9 cellular contexts compared by ENCODE assay signal in genomic region chr6:6694825-6695710, GRCh38.
A peak's percentile ranks its signal among the peaks of the same experiment; 100 is the strongest.
DNase-seq lines count a peak whose midpoint lies in the region; ATAC-seq and TF ChIP-seq lines count a peak whose summit lies in the region.
"Had no signal": no experiment of that assay in that cellular context is flagged by ENCODE, and none has a peak within 500 bp of the region (broad histone marks: within the 10 kb centered on the region; RNA-seq: fewer than 3 reads in every experiment).

No MANE protein-coding gene starts in this region.

- H3K4me1 Mint-ChIP-seq in CD14-positive monocyte (peaks cover 63% of the 10 kb centered on the region), nephron (peaks cover 49% of the 10 kb centered on the region)

- H3K36me3 Mint-ChIP-seq in CD14-positive monocyte = peaks cover under 1 to 9% of the 10 kb centered on the region in 2 donors
- peaks cover 3% of the 10 kb centered on the region for H3K36me3 Mint-ChIP-seq in nephron (ENCODE audit: low read depth)

- H3K4me3 Mint-ChIP-seq in CD14-positive monocyte (peak overlapping the region; percentile 56 to 78), nephron (peak overlapping the region in 2 of 3 experiments; percentile 53 to 61)

- H3K27ac Mint-ChIP-seq in CD14-positive monocyte (peak overlapping the region; percentile 78 to 91 (median 88)), nephron (peak overlapping the region in 2 of 3 experiments; percentile 26 to 83)

- DNase-seq in CD14-positive monocyte (ENCODE audit: low spot score) (no peak), NCI-H146 treated with DMSO at 0.1 percent for 48 hours (lab: John Stamatoyannopoulos, UW; ENCODE audit: unreplicated experiment) (peak; percentile 35), GM19240 (ENCODE audit: insufficient read length, low spot score) (no peak)
- DNase-seq in activated effector memory CD4-positive, alpha-beta T cell treated with Interleukin-2 at 50 U/mL for 16 hours = no peak
- DNase-seq in activated CD4-positive, CD25-positive, alpha-beta regulatory T cell (lab: John Stamatoyannopoulos, UW) = no peak
- DNase-seq: NCI-H1930 had no signal

- peaks cover 0 to 13% (median 9%) of the 10 kb centered on the region in 7 donors for H3K9me3 Mint-ChIP-seq in CD14-positive monocyte
- H3K9me3 Mint-ChIP-seq in nephron = peaks cover 6% of the 10 kb centered on the region

- ATAC-seq in esophagus mucosa = peak; percentile 67
- no peak for ATAC-seq in GM18868 (IDR thresholded peaks at IDR 0.05; ENCODE audit: unreplicated experiment)

- intact Hi-C loops in CD14-positive monocyte (cut with micrococcal nuclease) = loop anchor here (10.0 kb wide), 2 partner anchors 50 to 390 kb away; no protein-coding TSS in a partner anchor

- no peaks in the 10 kb centered on the region for H3K27me3 Mint-ChIP-seq in CD14-positive monocyte (ENCODE audit: low read depth in 3 of 3)
- H3K27me3 Mint-ChIP-seq in nephron (ENCODE audit: low read depth) = peaks cover 23% of the 10 kb centered on the region

- TF ChIP-seq CTCF in CD14-positive monocyte (IDR thresholded peaks at IDR 0.05) (no peak), nephron (IDR thresholded peaks at IDR 0.05; ENCODE audit: unreplicated experiment in 3 of 3) (no peak)
